ENCODE assay signal across 8 cellular contexts in genomic region chr1:68495968-68496679, GRCh38. TPM values are rescaled to one million over a fixed set of nuclear protein-coding genes. Genes with fewer than 3 reads are reported as not detected.
DNase-seq lines count a peak whose midpoint lies in the region; ATAC-seq and TF ChIP-seq lines count a peak whose summit lies in the region.

No MANE protein-coding gene starts in this region.

- H3K27me3 ChIP-seq in KMS-11 (ENCODE audit: insufficient read depth, low read depth), result no peaks in the 10 kb centered on the region
- H3K27me3 ChIP-seq in iPS-20b (ENCODE audit: insufficient read depth, low read length), result no peaks in the 10 kb centered on the region
- H3K27me3 ChIP-seq in suprapubic skin, result no peaks in the 10 kb centered on the region

- H3K36me3 ChIP-seq in KMS-11 (ENCODE audit: insufficient read depth) (no peaks in the 10 kb centered on the region), iPS-20b (ENCODE audit: insufficient read depth, low read depth, low read length) (peaks cover 33% of the 10 kb centered on the region), suprapubic skin (no peaks in the 10 kb centered on the region)

- H2AFZ ChIP-seq in KMS-11 (ENCODE audit: low read depth), result peak overlapping the region; percentile 62; the same call in 1 of the 2 replicates

- TF ChIP-seq CTCF in KMS-11 (conservative IDR thresholded peaks at IDR 0.05; ENCODE audit: low read depth, low read length), result no peak
- TF ChIP-seq CTCF in WI38 (IDR thresholded peaks at IDR 0.05; ENCODE audit: low read depth, low read length), result no peak
- no peak for TF ChIP-seq CTCF in suprapubic skin (IDR thresholded peaks at IDR 0.05)

- peak overlapping the region; percentile 63 for H3K4me2 ChIP-seq in KMS-11

- peak; percentile 28 for ATAC-seq in GM21367 (IDR thresholded peaks at IDR 0.05; ENCODE audit: unreplicated experiment)

- DNase-seq in EH (ENCODE audit: low read depth), result peak; percentile 13
- no peak for DNase-seq in suprapubic skin (ENCODE audit: low spot score in 2 of 2)
- no peak for DNase-seq in NCI-H226
- DNase-seq in DMS114 treated with DMSO at 0.1 percent for 48 hours (lab: John Stamatoyannopoulos, UW; ENCODE audit: unreplicated experiment), result no peak

- peaks cover 12% of the 10 kb centered on the region for H3K4me1 ChIP-seq in KMS-11 (ENCODE audit: low read depth, poor library complexity, severe bottlenecking)
- peaks cover 6% of the 10 kb centered on the region; the same call in 1 of the 2 replicates for H3K4me1 ChIP-seq in iPS-20b (ENCODE audit: insufficient read depth, low read length)
- H3K4me1 ChIP-seq in suprapubic skin, result peaks cover 11% of the 10 kb centered on the region

- no peak for TF ChIP-seq EP300 in suprapubic skin (IDR thresholded peaks at IDR 0.05)

- H3K9ac ChIP-seq in KMS-11 (peak overlapping the region; percentile 95), iPS-20b (ENCODE audit: low read depth, low read length) (peak overlapping the region; percentile 99)

- H3K4me3 ChIP-seq in KMS-11 (IDR thresholded peaks at IDR 0.05; ENCODE audit: insufficient read depth, low read depth, low read length), result peak overlapping the region; percentile 56
- peak overlapping the region; percentile 96 for H3K4me3 ChIP-seq in WI38 (ENCODE audit: low read depth, low read length)
- H3K4me3 ChIP-seq in iPS-20b (ENCODE audit: low read length), result peak overlapping the region; percentile 90
- H3K4me3 ChIP-seq in suprapubic skin, result peak overlapping the region; percentile 82

- 16% methylated on average over 21 of the region's 21 CpGs for WGBS in suprapubic skin

- TF ChIP-seq POLR2A in suprapubic skin (IDR thresholded peaks at IDR 0.05), result no peak

- peaks cover 18% of the 10 kb centered on the region; the same call in 1 of the 2 replicates for H3K79me2 ChIP-seq in KMS-11 (ENCODE audit: insufficient read depth, low read depth)

- no peaks in the 10 kb centered on the region for H3K9me3 ChIP-seq in iPS-20b (ENCODE audit: insufficient read depth, low read depth, low read length)
- no peaks in the 10 kb centered on the region for H3K9me3 ChIP-seq in suprapubic skin

- H4K20me1 ChIP-seq in KMS-11 (ENCODE audit: insufficient read depth), result no peaks in the 10 kb centered on the region

- H3K27ac ChIP-seq in KMS-11 (peak overlapping the region; percentile 75; the same call in 1 of the 2 replicates), iPS-20b (ENCODE audit: low read length) (peak overlapping the region; percentile 88), suprapubic skin (no peak overlapping the region)

RNA-seq across cellular contexts. Expression of gene DEPDC1, which starts 0.8 kb away (rescaled TPM):
- total RNA-seq in suprapubic skin, result 1 to 10 TPM in 3 of 4 donors, under 1 TPM in 1; 0.72 to 9.5 (median 4.6) TPM

RNA-seq across cellular contexts. Expression of gene RPE65, which starts 46.4 kb away (rescaled TPM):
- total RNA-seq in suprapubic skin, result not detected
